ENCODE assay signal across 1 cellular context in genomic region chr6:15945593-15946159, GRCh38.
TF ChIP-seq lines count a peak whose summit lies in the region.

No MANE protein-coding gene starts in this region.

TF ChIP-seq in SK-N-SH, 30 proteins besides CTCF, POLR2A, EP300 and RAD21 (continued from another document):
- TF ChIP-seq ZBTB33 (IDR thresholded peaks at IDR 0.05; ENCODE audit: borderline replicate concordance, low read depth) (no peak), FOSL2 (IDR thresholded peaks at IDR 0.05; ENCODE audit: borderline replicate concordance, low read depth) (peak; percentile 36; the same call in 1 of the 2 replicates), USF2 (IDR thresholded peaks at IDR 0.05; ENCODE audit: borderline replicate concordance, low read depth, low read length) (no peak), REST (IDR thresholded peaks at IDR 0.05; ENCODE audit: low read depth, low read length) (no peak), POLR2AphosphoS5 (IDR thresholded peaks at IDR 0.05; ENCODE audit: low read depth, low read length) (no peak), TAF1 (IDR thresholded peaks at IDR 0.05; ENCODE audit: borderline replicate concordance, low read depth, low read length) (no peak), RXRA (IDR thresholded peaks at IDR 0.05; ENCODE audit: borderline replicate concordance, low read depth) (no peak), ELF1 (IDR thresholded peaks at IDR 0.05) (no peak)
